1 cellular context compared by ENCODE assay signal in the genomic region with DNA sequence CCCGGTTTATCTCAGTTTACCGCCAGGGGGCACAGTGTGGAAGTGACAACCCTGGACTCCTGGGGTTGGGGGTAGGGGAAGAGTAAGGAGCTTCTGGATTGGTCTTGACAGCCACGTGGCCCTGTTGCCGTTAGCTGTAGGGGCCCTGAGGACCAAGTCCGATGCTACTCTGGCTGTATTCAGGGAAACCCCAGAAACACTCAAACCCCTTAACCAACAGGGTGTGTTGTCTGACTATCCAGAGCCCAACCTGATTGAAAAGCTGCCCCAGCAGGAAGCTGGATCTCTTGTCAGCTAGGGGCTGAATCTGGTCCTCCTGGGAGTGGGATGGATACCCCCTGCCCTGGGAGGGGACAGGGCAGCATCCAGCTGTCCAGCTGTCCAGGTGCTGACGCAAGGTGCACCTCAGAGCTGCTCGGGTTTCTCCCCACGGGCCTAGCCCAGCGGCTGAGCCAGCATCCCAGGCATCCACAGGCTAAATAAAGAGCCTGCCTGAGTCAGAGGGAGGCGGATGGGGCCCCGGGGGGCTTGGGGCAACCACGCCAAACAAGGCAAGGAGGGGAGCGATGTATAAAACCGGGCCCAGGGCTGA.
TF ChIP-seq lines count a peak whose summit lies in the region.

No MANE protein-coding gene starts in this region.

TF ChIP-seq in HepG2, 621 proteins besides CTCF, POLR2A, EP300 and RAD21 (continued from another document and continues in another):
- TF ChIP-seq, protein P1, sequence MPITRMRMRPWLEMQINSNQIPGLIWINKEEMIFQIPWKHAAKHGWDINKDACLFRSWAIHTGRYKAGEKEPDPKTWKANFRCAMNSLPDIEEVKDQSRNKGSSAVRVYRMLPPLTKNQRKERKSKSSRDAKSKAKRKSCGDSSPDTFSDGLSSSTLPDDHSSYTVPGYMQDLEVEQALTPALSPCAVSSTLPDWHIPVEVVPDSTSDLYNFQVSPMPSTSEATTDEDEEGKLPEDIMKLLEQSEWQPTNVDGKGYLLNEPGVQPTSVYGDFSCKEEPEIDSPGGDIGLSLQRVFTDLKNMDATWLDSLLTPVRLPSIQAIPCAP (CRISPR knock-in tag; IDR thresholded peaks at IDR 0.05; ENCODE audit: low read depth), result no peak
- no peak for TF ChIP-seq HDAC6 (IDR thresholded peaks at IDR 0.05; ENCODE audit: low read depth, low read length)
- TF ChIP-seq RBM22 (optimal IDR thresholded peaks at IDR 0.05; ENCODE audit: low read length), result no peak
- TF ChIP-seq EEA1 (CRISPR knock-in tag; IDR thresholded peaks at IDR 0.05; ENCODE audit: borderline replicate concordance), result no peak
- TF ChIP-seq TGIF2 (CRISPR knock-in tag; IDR thresholded peaks at IDR 0.05), result peak; percentile 75; the same call in 1 of the 2 replicates
- TF ChIP-seq ZNF644 (CRISPR knock-in tag; IDR thresholded peaks at IDR 0.05; ENCODE audit: low read depth), result no peak
- TF ChIP-seq ZSCAN30 (CRISPR knock-in tag; IDR thresholded peaks at IDR 0.05), result no peak
- TF ChIP-seq, protein P2, sequence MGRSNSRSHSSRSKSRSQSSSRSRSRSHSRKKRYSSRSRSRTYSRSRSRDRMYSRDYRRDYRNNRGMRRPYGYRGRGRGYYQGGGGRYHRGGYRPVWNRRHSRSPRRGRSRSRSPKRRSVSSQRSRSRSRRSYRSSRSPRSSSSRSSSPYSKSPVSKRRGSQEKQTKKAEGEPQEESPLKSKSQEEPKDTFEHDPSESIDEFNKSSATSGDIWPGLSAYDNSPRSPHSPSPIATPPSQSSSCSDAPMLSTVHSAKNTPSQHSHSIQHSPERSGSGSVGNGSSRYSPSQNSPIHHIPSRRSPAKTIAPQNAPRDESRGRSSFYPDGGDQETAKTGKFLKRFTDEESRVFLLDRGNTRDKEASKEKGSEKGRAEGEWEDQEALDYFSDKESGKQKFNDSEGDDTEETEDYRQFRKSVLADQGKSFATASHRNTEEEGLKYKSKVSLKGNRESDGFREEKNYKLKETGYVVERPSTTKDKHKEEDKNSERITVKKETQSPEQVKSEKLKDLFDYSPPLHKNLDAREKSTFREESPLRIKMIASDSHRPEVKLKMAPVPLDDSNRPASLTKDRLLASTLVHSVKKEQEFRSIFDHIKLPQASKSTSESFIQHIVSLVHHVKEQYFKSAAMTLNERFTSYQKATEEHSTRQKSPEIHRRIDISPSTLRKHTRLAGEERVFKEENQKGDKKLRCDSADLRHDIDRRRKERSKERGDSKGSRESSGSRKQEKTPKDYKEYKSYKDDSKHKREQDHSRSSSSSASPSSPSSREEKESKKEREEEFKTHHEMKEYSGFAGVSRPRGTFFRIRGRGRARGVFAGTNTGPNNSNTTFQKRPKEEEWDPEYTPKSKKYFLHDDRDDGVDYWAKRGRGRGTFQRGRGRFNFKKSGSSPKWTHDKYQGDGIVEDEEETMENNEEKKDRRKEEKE (IDR thresholded peaks at IDR 0.05), result no peak
- TF ChIP-seq, protein P3, sequence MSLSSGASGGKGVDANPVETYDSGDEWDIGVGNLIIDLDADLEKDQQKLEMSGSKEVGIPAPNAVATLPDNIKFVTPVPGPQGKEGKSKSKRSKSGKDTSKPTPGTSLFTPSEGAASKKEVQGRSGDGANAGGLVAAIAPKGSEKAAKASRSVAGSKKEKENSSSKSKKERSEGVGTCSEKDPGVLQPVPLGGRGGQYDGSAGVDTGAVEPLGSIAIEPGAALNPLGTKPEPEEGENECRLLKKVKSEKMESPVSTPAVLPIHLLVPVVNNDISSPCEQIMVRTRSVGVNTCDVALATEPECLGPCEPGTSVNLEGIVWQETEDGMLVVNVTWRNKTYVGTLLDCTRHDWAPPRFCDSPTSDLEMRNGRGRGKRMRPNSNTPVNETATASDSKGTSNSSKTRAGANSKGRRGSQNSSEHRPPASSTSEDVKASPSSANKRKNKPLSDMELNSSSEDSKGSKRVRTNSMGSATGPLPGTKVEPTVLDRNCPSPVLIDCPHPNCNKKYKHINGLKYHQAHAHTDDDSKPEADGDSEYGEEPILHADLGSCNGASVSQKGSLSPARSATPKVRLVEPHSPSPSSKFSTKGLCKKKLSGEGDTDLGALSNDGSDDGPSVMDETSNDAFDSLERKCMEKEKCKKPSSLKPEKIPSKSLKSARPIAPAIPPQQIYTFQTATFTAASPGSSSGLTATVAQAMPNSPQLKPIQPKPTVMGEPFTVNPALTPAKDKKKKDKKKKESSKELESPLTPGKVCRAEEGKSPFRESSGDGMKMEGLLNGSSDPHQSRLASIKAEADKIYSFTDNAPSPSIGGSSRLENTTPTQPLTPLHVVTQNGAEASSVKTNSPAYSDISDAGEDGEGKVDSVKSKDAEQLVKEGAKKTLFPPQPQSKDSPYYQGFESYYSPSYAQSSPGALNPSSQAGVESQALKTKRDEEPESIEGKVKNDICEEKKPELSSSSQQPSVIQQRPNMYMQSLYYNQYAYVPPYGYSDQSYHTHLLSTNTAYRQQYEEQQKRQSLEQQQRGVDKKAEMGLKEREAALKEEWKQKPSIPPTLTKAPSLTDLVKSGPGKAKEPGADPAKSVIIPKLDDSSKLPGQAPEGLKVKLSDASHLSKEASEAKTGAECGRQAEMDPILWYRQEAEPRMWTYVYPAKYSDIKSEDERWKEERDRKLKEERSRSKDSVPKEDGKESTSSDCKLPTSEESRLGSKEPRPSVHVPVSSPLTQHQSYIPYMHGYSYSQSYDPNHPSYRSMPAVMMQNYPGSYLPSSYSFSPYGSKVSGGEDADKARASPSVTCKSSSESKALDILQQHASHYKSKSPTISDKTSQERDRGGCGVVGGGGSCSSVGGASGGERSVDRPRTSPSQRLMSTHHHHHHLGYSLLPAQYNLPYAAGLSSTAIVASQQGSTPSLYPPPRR (CRISPR knock-in tag; IDR thresholded peaks at IDR 0.05; ENCODE audit: borderline replicate concordance), result 0 out of 2 replicates have a peak, but pooled peaks have one; percentile 42
- TF ChIP-seq HOXA7 (CRISPR knock-in tag; IDR thresholded peaks at IDR 0.05), result no peak
- no peak for TF ChIP-seq ATF7-NPFF (CRISPR knock-in tag; IDR thresholded peaks at IDR 0.05; ENCODE audit: low read depth)
- no peak for TF ChIP-seq KLF16 (CRISPR knock-in tag; IDR thresholded peaks at IDR 0.05)
- TF ChIP-seq SSRP1 (CRISPR knock-in tag; IDR thresholded peaks at IDR 0.05), result no peak
- TF ChIP-seq ARID2 (CRISPR knock-in tag; IDR thresholded peaks at IDR 0.05; ENCODE audit: borderline replicate concordance), result no peak
- TF ChIP-seq, protein P4, sequence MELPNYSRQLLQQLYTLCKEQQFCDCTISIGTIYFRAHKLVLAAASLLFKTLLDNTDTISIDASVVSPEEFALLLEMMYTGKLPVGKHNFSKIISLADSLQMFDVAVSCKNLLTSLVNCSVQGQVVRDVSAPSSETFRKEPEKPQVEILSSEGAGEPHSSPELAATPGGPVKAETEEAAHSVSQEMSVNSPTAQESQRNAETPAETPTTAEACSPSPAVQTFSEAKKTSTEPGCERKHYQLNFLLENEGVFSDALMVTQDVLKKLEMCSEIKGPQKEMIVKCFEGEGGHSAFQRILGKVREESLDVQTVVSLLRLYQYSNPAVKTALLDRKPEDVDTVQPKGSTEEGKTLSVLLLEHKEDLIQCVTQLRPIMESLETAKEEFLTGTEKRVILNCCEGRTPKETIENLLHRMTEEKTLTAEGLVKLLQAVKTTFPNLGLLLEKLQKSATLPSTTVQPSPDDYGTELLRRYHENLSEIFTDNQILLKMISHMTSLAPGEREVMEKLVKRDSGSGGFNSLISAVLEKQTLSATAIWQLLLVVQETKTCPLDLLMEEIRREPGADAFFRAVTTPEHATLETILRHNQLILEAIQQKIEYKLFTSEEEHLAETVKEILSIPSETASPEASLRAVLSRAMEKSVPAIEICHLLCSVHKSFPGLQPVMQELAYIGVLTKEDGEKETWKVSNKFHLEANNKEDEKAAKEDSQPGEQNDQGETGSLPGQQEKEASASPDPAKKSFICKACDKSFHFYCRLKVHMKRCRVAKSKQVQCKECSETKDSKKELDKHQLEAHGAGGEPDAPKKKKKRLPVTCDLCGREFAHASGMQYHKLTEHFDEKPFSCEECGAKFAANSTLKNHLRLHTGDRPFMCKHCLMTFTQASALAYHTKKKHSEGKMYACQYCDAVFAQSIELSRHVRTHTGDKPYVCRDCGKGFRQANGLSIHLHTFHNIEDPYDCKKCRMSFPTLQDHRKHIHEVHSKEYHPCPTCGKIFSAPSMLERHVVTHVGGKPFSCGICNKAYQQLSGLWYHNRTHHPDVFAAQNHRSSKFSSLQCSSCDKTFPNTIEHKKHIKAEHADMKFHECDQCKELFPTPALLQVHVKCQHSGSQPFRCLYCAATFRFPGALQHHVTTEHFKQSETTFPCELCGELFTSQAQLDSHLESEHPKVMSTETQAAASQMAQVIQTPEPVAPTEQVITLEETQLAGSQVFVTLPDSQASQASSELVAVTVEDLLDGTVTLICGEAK (IDR thresholded peaks at IDR 0.05), result no peak
- TF ChIP-seq, protein P4 (CRISPR knock-in tag; IDR thresholded peaks at IDR 0.05), result no peak
- TF ChIP-seq, protein P5, sequence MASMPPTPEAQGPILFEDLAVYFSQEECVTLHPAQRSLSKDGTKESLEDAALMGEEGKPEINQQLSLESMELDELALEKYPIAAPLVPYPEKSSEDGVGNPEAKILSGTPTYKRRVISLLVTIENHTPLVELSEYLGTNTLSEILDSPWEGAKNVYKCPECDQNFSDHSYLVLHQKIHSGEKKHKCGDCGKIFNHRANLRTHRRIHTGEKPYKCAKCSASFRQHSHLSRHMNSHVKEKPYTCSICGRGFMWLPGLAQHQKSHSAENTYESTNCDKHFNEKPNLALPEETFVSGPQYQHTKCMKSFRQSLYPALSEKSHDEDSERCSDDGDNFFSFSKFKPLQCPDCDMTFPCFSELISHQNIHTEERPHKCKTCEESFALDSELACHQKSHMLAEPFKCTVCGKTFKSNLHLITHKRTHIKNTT (CRISPR knock-in tag; IDR thresholded peaks at IDR 0.05), result no peak
- no peak for TF ChIP-seq PHF5A (CRISPR knock-in tag; IDR thresholded peaks at IDR 0.05; ENCODE audit: low read depth, unreplicated experiment)
- 0 out of 2 replicates have a peak, but pooled peaks have one; percentile 34 for TF ChIP-seq NFYB (CRISPR knock-in tag; IDR thresholded peaks at IDR 0.05)
- TF ChIP-seq CHD4 (IDR thresholded peaks at IDR 0.05; ENCODE audit: borderline replicate concordance, low read length), result no peak
- peak; percentile 17; the same call in 1 of the 2 replicates for TF ChIP-seq ZMYM4 (CRISPR knock-in tag; IDR thresholded peaks at IDR 0.05)
- TF ChIP-seq ZNF749 (CRISPR knock-in tag; IDR thresholded peaks at IDR 0.05; ENCODE audit: borderline replicate concordance), result no peak
- peak; percentile 66 for TF ChIP-seq FOXK2 (IDR thresholded peaks at IDR 0.05)
- TF ChIP-seq ZNF569 (CRISPR knock-in tag; IDR thresholded peaks at IDR 0.05; ENCODE audit: borderline replicate concordance), result no peak
- no peak for TF ChIP-seq CREB1 (IDR thresholded peaks at IDR 0.05)
- no peak for TF ChIP-seq CREB1 (CRISPR knock-in tag; IDR thresholded peaks at IDR 0.05)
- no peak for TF ChIP-seq NONO (IDR thresholded peaks at IDR 0.05)
- TF ChIP-seq NONO (CRISPR knock-in tag; conservative IDR thresholded peaks at IDR 0.05), result no peak
- TF ChIP-seq, protein P6, sequence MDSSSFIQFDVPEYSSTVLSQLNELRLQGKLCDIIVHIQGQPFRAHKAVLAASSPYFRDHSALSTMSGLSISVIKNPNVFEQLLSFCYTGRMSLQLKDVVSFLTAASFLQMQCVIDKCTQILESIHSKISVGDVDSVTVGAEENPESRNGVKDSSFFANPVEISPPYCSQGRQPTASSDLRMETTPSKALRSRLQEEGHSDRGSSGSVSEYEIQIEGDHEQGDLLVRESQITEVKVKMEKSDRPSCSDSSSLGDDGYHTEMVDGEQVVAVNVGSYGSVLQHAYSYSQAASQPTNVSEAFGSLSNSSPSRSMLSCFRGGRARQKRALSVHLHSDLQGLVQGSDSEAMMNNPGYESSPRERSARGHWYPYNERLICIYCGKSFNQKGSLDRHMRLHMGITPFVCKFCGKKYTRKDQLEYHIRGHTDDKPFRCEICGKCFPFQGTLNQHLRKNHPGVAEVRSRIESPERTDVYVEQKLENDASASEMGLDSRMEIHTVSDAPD (CRISPR knock-in tag; IDR thresholded peaks at IDR 0.05), result no peak
- TF ChIP-seq NCOA2 (CRISPR knock-in tag; IDR thresholded peaks at IDR 0.05), result no peak
